1 cellular context compared by ENCODE assay signal in the genomic region with DNA sequence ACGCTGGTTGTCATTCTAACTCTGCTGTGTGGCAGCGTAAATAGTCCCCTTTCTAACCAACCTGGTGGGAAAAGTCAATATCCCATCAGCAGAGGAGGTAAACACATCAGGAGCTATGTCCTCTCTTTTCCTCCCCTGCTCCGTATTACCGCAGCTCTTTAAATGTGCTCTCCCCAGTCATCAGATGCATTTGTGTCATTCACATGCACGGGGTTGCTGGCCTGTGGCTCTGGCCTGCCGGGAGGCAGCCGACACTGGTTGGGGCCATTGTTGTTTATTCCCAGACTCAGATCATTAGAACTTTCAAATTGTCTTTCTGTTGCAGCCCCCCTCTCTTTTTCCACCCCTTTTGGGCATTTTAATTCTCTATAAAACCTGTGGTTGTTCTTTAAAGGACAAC.
TF ChIP-seq lines count a peak whose summit lies in the region.

No MANE protein-coding gene starts in this region.

TF ChIP-seq in WTC11, 78 proteins besides CTCF, POLR2A, EP300 and RAD21 (continued from another document):
- TF ChIP-seq, protein P1, sequence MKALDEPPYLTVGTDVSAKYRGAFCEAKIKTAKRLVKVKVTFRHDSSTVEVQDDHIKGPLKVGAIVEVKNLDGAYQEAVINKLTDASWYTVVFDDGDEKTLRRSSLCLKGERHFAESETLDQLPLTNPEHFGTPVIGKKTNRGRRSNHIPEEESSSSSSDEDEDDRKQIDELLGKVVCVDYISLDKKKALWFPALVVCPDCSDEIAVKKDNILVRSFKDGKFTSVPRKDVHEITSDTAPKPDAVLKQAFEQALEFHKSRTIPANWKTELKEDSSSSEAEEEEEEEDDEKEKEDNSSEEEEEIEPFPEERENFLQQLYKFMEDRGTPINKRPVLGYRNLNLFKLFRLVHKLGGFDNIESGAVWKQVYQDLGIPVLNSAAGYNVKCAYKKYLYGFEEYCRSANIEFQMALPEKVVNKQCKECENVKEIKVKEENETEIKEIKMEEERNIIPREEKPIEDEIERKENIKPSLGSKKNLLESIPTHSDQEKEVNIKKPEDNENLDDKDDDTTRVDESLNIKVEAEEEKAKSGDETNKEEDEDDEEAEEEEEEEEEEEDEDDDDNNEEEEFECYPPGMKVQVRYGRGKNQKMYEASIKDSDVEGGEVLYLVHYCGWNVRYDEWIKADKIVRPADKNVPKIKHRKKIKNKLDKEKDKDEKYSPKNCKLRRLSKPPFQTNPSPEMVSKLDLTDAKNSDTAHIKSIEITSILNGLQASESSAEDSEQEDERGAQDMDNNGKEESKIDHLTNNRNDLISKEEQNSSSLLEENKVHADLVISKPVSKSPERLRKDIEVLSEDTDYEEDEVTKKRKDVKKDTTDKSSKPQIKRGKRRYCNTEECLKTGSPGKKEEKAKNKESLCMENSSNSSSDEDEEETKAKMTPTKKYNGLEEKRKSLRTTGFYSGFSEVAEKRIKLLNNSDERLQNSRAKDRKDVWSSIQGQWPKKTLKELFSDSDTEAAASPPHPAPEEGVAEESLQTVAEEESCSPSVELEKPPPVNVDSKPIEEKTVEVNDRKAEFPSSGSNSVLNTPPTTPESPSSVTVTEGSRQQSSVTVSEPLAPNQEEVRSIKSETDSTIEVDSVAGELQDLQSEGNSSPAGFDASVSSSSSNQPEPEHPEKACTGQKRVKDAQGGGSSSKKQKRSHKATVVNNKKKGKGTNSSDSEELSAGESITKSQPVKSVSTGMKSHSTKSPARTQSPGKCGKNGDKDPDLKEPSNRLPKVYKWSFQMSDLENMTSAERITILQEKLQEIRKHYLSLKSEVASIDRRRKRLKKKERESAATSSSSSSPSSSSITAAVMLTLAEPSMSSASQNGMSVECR (CRISPR knock-in tag; IDR thresholded peaks at IDR 0.05; ENCODE audit: borderline replicate concordance), result no peak
- no peak for TF ChIP-seq ZNF232 (CRISPR knock-in tag; IDR thresholded peaks at IDR 0.05)
